ENCODE assay signal across 15 cellular contexts in genomic region chr2:102073168-102073724, GRCh38.
"Had no signal": no experiment of that assay in that cellular context is flagged by ENCODE, and none has a peak within 500 bp of the region (broad histone marks: within the 10 kb centered on the region; RNA-seq: fewer than 3 reads in every experiment).

No MANE protein-coding gene starts in this region.

- H3K4me3 ChIP-seq: colonic mucosa, heart left ventricle, ovary, right atrium auricular region had no signal

- H3K36me3 Mint-ChIP-seq: type B pancreatic cell had no signal

- H3K27me3 ChIP-seq: colonic mucosa, heart left ventricle, ovary, right atrium auricular region had no signal

- H3K9me3 Mint-ChIP-seq: type B pancreatic cell had no signal

- H3K4me1 ChIP-seq: colonic mucosa had no signal

- DNase-seq: colonic mucosa; effector CD4-positive, alpha-beta T cell; endodermal cell; foreskin melanocyte; heart left ventricle; hypothalamus; kidney glomerular epithelial cell; naive thymus-derived CD4-positive, alpha-beta T cell; nephron progenitor cell; ovary; small intestine; stimulated activated CD4-positive, alpha-beta T cell treated with anti-CD3 and anti-CD28 coated beads, Interleukin-2, amount 100 ng/mL, for 48 hours; stimulated activated naive CD4-positive, alpha-beta T cell treated with Interleukin-2 at 50 U/mL for 16 hours had no signal

- H3K27ac Mint-ChIP-seq: endodermal cell, nephron progenitor cell, type B pancreatic cell had no signal

- H3K4me3 Mint-ChIP-seq: endodermal cell; naive thymus-derived CD4-positive, alpha-beta T cell; nephron progenitor cell; type B pancreatic cell had no signal

- H3K36me3 ChIP-seq: colonic mucosa, heart left ventricle, ovary, right atrium auricular region had no signal

- H3K27ac ChIP-seq: colonic mucosa, heart left ventricle, ovary, right atrium auricular region had no signal

- ATAC-seq: heart left ventricle; naive thymus-derived CD4-positive, alpha-beta T cell had no signal

- H3K27me3 Mint-ChIP-seq: type B pancreatic cell had no signal

- H3K9me3 ChIP-seq: colonic mucosa, heart left ventricle, ovary, right atrium auricular region had no signal
